9 cellular contexts compared by ENCODE assay signal in genomic region chr19:39083983-39084731, GRCh38. TPM values are rescaled to one million over a fixed set of nuclear protein-coding genes. Genes with fewer than 3 reads are reported as not detected.
DNase-seq lines count a peak whose midpoint lies in the region; FAIRE-seq and TF ChIP-seq lines count a peak whose summit lies in the region.
"Had no signal": no experiment of that assay in that cellular context is flagged by ENCODE, and none has a peak within 500 bp of the region (broad histone marks: within the 10 kb centered on the region; RNA-seq: fewer than 3 reads in every experiment).

Gene ACP7, plus strand, starts transcription at chr19:39084368. Its CDS starts 902 bp downstream, at chr19:39085270.

- H3K27ac ChIP-seq in endothelial cell of umbilical vein (ENCODE audit: insufficient read depth, low read depth, low read length) (no peak within 1 kb of the TSS), prostate gland (no peak within 1 kb of the TSS), SJCRH30 (no peak within 1 kb of the TSS)

- H3K9me3 ChIP-seq in endothelial cell of umbilical vein (replicated peaks; ENCODE audit: control insufficient read depth, insufficient read depth, low read length) (no peaks in the 10 kb centered on the region), prostate gland (no peaks in the 10 kb centered on the region), SJCRH30 (replicated peaks) (no peaks in the 10 kb centered on the region)

- peak within 1 kb of the TSS; percentile 72 for H2AFZ ChIP-seq in endothelial cell of umbilical vein (ENCODE audit: low read depth, low read length)

- peak within 1 kb of the TSS in 1 of 2 donors; percentile 67 for H3K4me3 Mint-ChIP-seq in CD14-positive monocyte

- no peaks in the 10 kb centered on the region for H3K27me3 ChIP-seq in endothelial cell of umbilical vein (ENCODE audit: control insufficient read depth in 2 of 2, insufficient read depth in 2 of 2, low read length in 2 of 2)
- H3K27me3 ChIP-seq in prostate gland (replicated peaks; ENCODE audit: insufficient read depth), result peaks cover 3% of the 10 kb centered on the region
- peaks cover 14% of the 10 kb centered on the region for H3K27me3 ChIP-seq in SJCRH30

- dilution Hi-C loops in endothelial cell of umbilical vein (cut with MboI; ENCODE audit: extremely low pct_ligation_motif_present, low sequenced_read_pairs), result no loop called here

- CTCF ChIA-PET in endothelial cell of umbilical vein (lab: Charles Lee), result interaction anchor here (1.0 to 1.9 kb wide), 7 partner anchors 11 to 122 kb away, joined by 3 to 8 read pairs (median 3); no protein-coding TSS in a partner anchor

- BruUV-seq in endothelial cell of umbilical vein (replicated peaks; lab: Mats Ljungman, UMichigan), result no TSS peak

- TF ChIP-seq CTCF in endothelial cell of umbilical vein (IDR thresholded peaks at IDR 0.05; ENCODE audit: extremely low read depth in 1 of 2, insufficient read depth in 1 of 2, low read depth in 1 of 2, low read length in 2 of 2) (no peak), prostate gland (IDR thresholded peaks at IDR 0.05) (no peak), CD14-positive monocyte (IDR thresholded peaks at IDR 0.05) (no peak)

- H3K4me3 ChIP-seq in endothelial cell of umbilical vein (replicated peaks in 1 of 3; ENCODE audit: insufficient read depth in 1 of 3, low read depth in 1 of 3, low read length in 3 of 3) (peak within 1 kb of the TSS; percentile 7 to 24 (median 15)), prostate gland (peak within 1 kb of the TSS; percentile 20 to 26), SJCRH30 (no peak within 1 kb of the TSS)

- intact Hi-C loops in endothelial cell of umbilical vein (cut with micrococcal nuclease), result loop anchor here (1.0 kb wide), 1 partner anchor 11 kb away; no protein-coding TSS in a partner anchor
- intact Hi-C loops in prostate gland (cut with DNase I), result no loop called here
- intact Hi-C loops in CD14-positive monocyte (cut with micrococcal nuclease), result no loop called here

- POLR2A ChIA-PET in endothelial cell of umbilical vein (lab: Charles Lee), result interaction anchor here (0.6 kb wide), 1 partner anchor 54 kb away, joined by 4 read pairs; no protein-coding TSS in a partner anchor

- FAIRE-seq in endothelial cell of umbilical vein (lab: Jason Lieb, UNC) (no peak), GM12892 (lab: Jason Lieb, UNC) (no peak)
- FAIRE-seq: frontal cortex had no signal

- H3K9me3 Mint-ChIP-seq in CD14-positive monocyte, result peaks cover 0 to 5% (median 3%) of the 10 kb centered on the region in 7 donors

- no peaks in the 10 kb centered on the region for H3K36me3 Mint-ChIP-seq in CD14-positive monocyte

- peaks cover 10% of the 10 kb centered on the region for H3K4me1 ChIP-seq in endothelial cell of umbilical vein (ENCODE audit: control insufficient read depth, extremely low read depth, insufficient read depth, low read length)
- H3K4me1 ChIP-seq in prostate gland (replicated peaks), result peaks cover 2% of the 10 kb centered on the region
- no peaks in the 10 kb centered on the region for H3K4me1 ChIP-seq in SJCRH30

- H3K9ac ChIP-seq in endothelial cell of umbilical vein (replicated peaks; ENCODE audit: extremely low read depth, insufficient read depth, low read length), result no peak within 1 kb of the TSS

- H3K27me3 Mint-ChIP-seq in CD14-positive monocyte (ENCODE audit: low read depth in 3 of 3), result peaks cover 49 to 71% (median 61%) of the 10 kb centered on the region in 3 donors

- no peak for TF ChIP-seq POLR2A in endothelial cell of umbilical vein (IDR thresholded peaks at IDR 0.05; ENCODE audit: low read depth, low read length)
- TF ChIP-seq POLR2A in prostate gland (IDR thresholded peaks at IDR 0.05), result no peak
- no peak for TF ChIP-seq POLR2A in GM12892 (IDR thresholded peaks at IDR 0.05; ENCODE audit: low read depth, low read length)

- WGBS in prostate gland, result 5% methylated on average over 54 of the region's 54 CpGs

- no peak within 1 kb of the TSS for H3K27ac Mint-ChIP-seq in CD14-positive monocyte

- no peaks in the 10 kb centered on the region for H4K20me1 ChIP-seq in endothelial cell of umbilical vein (replicated peaks; ENCODE audit: control insufficient read depth, extremely low read depth, insufficient read depth, low read length)

- no peaks in the 10 kb centered on the region for H3K9me1 ChIP-seq in endothelial cell of umbilical vein (replicated peaks; ENCODE audit: control insufficient read depth, extremely low read depth, insufficient read depth, low read length)

- peaks cover 6% of the 10 kb centered on the region for H3K4me1 Mint-ChIP-seq in CD14-positive monocyte

- H3K36me3 ChIP-seq in endothelial cell of umbilical vein (ENCODE audit: control insufficient read depth in 2 of 2, extremely low read depth in 1 of 2, insufficient read depth in 2 of 2, low read length in 2 of 2) (no peaks in the 10 kb centered on the region), prostate gland (no peaks in the 10 kb centered on the region), SJCRH30 (no peaks in the 10 kb centered on the region)

- H3K4me2 ChIP-seq in endothelial cell of umbilical vein (ENCODE audit: insufficient read depth, low read length), result peak within 1 kb of the TSS; percentile 87

- H3K79me2 ChIP-seq in endothelial cell of umbilical vein (ENCODE audit: control insufficient read depth, insufficient read depth, low read length), result no peaks in the 10 kb centered on the region

- DNase-seq in GM03348 (ENCODE audit: low spot score) (peak; percentile 43), endothelial cell of umbilical vein (ENCODE audit: low read depth, low spot score) (no peak), prostate gland (ENCODE audit: low spot score) (no peak), GM12892 (ENCODE audit: insufficient read length) (no peak), SJCRH30 (no peak), superior temporal gyrus (ENCODE audit: extremely low spot score) (no peak), CD14-positive monocyte (ENCODE audit: low spot score) (no peak)
- peak; percentile 70 for DNase-seq in activated CD8-positive, alpha-beta memory T cell treated with anti-CD3 and anti-CD28 coated beads for 24 hours

TF ChIP-seq in endothelial cell of umbilical vein, 7 proteins besides CTCF, POLR2A, EP300 and RAD21:
- no peak for TF ChIP-seq GATA2 (IDR thresholded peaks at IDR 0.05; ENCODE audit: insufficient read depth, insufficient read length, low read depth, low read length)
- TF ChIP-seq EZH2 (IDR thresholded peaks at IDR 0.05; ENCODE audit: borderline replicate concordance, low read depth, low read length, severe bottlenecking), result peak; percentile 39
- no peak for TF ChIP-seq POLR2AphosphoS5 (IDR thresholded peaks at IDR 0.05; ENCODE audit: insufficient read depth, low read depth, low read length)

RNA-seq across cellular contexts. Expression of gene ACP7, which starts in this region (rescaled TPM):
- total RNA-seq in endothelial cell of umbilical vein (0.18 and 0.49 TPM in 2 replicates), prostate gland (under 1 TPM in 1 of 2 donors, not detected in 1; 0.80 TPM)
- polyA plus RNA-seq in endothelial cell of umbilical vein (0.03 and 0.04 TPM in 2 replicates), CD14-positive monocyte (not detected)
- polyA plus RNA-seq in endothelial cell of umbilical vein (2011; cell fraction: cytosol; rRNA removed), result 0.04 and 0.08 TPM in 2 replicates
- 0.04 and 0.05 TPM in 2 replicates for polyA plus RNA-seq in endothelial cell of umbilical vein (2011; cell fraction: nucleus; rRNA removed)
- polyA plus RNA-seq in endothelial cell of umbilical vein (2012), result 0.25 TPM in 1 of 2 replicates, not detected in the other
- polyA minus RNA-seq in endothelial cell of umbilical vein, result not detected in 2 replicates
- not detected for polyA minus RNA-seq in endothelial cell of umbilical vein (2011; cell fraction: cytosol; rRNA and poly(A)+ RNA removed)
- polyA minus RNA-seq in endothelial cell of umbilical vein (2011; cell fraction: nucleus; rRNA and poly(A)+ RNA removed), result not detected in 2 replicates
- polyA plus RNA-seq in GM12892 (2012; ENCODE audit: missing spikeins), result not detected
- not detected in 2 replicates for total RNA-seq in SJCRH30 (2014; rRNA removed; shearing (Covaris generic))
- total RNA-seq: frontal cortex had no signal

Comparison
In these comparisons a context has a peak if more than half of its experiments do, and no peak if none do; other contexts are left out.
1. DNase-seq: peak in GM03348 (single experiment) and activated CD8-positive, alpha-beta memory T cell treated with anti-CD3 and anti-CD28 coated beads for 24 hours (single experiment); none in endothelial cell of umbilical vein (single experiment), prostate gland (single experiment), GM12892 (single experiment), SJCRH30 (0 of 2), superior temporal gyrus (single experiment) and CD14-positive monocyte (single experiment).